In the genomic region with DNA sequence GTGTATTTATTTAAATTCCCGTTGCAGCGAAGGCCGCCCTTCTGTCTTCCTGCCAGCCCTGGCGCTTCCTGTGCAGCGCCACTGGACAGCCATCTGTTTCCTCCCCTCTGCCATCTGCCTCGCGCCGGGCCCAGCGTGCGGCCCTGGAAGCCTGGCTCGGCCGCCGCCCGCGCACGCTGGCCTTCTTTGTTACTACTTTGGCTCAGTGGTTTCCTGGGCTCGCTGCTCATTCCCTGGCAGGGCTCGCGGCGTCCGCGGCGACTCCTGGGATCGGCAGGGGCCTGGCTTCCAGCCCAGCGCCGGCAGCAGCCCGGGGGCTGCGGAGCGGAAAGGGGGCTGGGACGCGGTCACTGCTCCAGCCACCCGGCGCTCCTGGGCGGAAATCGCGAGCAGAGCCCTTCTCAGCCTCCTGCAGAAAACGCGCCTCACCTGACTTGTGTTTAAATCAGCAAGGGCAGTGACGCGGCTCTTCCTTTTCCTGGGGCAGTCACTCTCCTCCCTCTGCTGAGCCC, we compare ENCODE assay signal across 2 cellular contexts.
TF ChIP-seq lines count a peak whose summit lies in the region.

No MANE protein-coding gene starts in this region.

TF ChIP-seq in A549, 52 proteins besides CTCF, POLR2A, EP300 and RAD21 (continued from another document):
- TF ChIP-seq RCOR1 (IDR thresholded peaks at IDR 0.05; ENCODE audit: low read depth, low read length) (no peak), MAZ (IDR thresholded peaks at IDR 0.05; ENCODE audit: borderline replicate concordance, low read depth, low read length) (no peak), JUN (IDR thresholded peaks at IDR 0.05) (peak in 1 of 2 experiments; percentile 63; a peak in 2 of 5 replicates), JUNB (IDR thresholded peaks at IDR 0.05) (no peak), CBX2 (IDR thresholded peaks at IDR 0.05; ENCODE audit: borderline replicate concordance, low read depth) (no peak), SREBF2 (IDR thresholded peaks at IDR 0.05) (no peak), NFE2L2 (conservative IDR thresholded peaks at IDR 0.05; ENCODE audit: low read length) (no peak), MYC (IDR thresholded peaks at IDR 0.05; ENCODE audit: borderline replicate concordance, low read length) (0 out of 2 replicates have a peak, but pooled peaks have one; percentile 9)
- TF ChIP-seq, protein P1, sequence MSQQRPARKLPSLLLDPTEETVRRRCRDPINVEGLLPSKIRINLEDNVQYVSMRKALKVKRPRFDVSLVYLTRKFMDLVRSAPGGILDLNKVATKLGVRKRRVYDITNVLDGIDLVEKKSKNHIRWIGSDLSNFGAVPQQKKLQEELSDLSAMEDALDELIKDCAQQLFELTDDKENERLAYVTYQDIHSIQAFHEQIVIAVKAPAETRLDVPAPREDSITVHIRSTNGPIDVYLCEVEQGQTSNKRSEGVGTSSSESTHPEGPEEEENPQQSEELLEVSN (IDR thresholded peaks at IDR 0.05; ENCODE audit: borderline replicate concordance, low read depth) = peak; percentile 71
- TF ChIP-seq, protein P2, sequence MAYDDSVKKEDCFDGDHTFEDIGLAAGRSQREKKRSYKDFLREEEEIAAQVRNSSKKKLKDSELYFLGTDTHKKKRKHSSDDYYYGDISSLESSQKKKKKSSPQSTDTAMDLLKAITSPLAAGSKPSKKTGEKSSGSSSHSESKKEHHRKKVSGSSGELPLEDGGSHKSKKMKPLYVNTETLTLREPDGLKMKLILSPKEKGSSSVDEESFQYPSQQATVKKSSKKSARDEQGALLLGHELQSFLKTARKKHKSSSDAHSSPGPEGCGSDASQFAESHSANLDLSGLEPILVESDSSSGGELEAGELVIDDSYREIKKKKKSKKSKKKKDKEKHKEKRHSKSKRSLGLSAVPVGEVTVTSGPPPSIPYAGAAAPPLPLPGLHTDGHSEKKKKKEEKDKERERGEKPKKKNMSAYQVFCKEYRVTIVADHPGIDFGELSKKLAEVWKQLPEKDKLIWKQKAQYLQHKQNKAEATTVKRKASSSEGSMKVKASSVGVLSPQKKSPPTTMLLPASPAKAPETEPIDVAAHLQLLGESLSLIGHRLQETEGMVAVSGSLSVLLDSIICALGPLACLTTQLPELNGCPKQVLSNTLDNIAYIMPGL (CRISPR knock-in tag; IDR thresholded peaks at IDR 0.05; ENCODE audit: borderline replicate concordance) = no peak
- TF ChIP-seq, protein P3, sequence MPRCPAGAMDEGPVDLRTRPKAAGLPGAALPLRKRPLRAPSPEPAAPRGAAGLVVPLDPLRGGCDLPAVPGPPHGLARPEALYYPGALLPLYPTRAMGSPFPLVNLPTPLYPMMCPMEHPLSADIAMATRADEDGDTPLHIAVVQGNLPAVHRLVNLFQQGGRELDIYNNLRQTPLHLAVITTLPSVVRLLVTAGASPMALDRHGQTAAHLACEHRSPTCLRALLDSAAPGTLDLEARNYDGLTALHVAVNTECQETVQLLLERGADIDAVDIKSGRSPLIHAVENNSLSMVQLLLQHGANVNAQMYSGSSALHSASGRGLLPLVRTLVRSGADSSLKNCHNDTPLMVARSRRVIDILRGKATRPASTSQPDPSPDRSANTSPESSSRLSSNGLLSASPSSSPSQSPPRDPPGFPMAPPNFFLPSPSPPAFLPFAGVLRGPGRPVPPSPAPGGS (IDR thresholded peaks at IDR 0.05) = peak; percentile 19; the same call in 1 of the 3 replicates

TF ChIP-seq in endothelial cell of umbilical vein, 7 proteins besides CTCF, POLR2A, EP300 and RAD21 (continued from another document):
- no peak for TF ChIP-seq JUN (IDR thresholded peaks at IDR 0.05; ENCODE audit: borderline replicate concordance, insufficient read depth, insufficient read length, low read depth)
- TF ChIP-seq, protein P4, sequence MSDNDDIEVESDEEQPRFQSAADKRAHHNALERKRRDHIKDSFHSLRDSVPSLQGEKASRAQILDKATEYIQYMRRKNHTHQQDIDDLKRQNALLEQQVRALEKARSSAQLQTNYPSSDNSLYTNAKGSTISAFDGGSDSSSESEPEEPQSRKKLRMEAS (IDR thresholded peaks at IDR 0.05; ENCODE audit: insufficient read depth, insufficient read length) = peak; percentile 61
- no peak for TF ChIP-seq GATA2 (IDR thresholded peaks at IDR 0.05; ENCODE audit: insufficient read depth, insufficient read length, low read depth, low read length)
